Comparison of ENCODE assay signal across 8 cellular contexts in the genomic region with DNA sequence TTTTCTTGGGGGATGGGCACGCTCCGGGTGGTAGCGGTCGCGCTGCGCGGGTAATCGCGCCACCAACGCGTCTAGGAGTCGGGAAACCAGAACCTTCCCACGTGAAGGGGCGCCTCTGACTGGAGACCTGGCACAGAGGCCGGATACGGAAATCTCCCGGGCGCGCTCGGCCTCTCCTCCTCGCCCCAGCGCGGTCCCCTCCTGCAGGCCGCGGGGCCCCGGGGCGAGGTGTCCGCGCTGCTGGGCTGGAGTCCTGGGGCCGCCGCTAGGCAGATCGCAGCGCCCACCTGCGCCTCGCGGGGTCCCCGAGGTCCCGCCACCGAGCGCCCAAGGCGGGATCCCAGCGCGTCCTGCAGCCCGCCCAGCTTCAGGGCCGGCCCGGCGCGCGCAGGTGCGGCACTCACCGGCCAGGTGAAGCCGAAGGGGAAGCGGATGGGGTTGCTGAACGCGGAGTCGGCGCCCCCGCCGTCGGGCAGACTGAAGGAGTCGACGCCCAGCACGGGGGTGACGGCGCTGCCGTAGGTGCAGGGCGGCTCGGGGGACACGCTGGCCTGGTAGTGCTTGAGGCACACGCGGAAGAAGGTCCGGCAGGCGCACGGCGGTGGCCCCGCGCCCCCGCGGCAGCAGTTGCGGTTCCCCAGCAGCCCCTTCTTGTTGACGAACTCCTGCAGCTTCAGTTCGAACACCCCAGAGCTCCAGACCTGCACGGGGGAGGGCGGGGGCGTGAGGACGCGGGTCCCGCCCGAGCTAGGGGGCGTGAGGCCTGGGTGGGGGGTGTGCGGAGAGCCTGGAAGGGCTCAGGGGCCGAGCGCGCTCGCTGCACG. TPM values are rescaled to one million over a fixed set of nuclear protein-coding genes. Genes with fewer than 3 reads are reported as not detected.
DNase-seq lines count a peak whose midpoint lies in the region; ATAC-seq, FAIRE-seq and TF ChIP-seq lines count a peak whose summit lies in the region.

No MANE protein-coding gene starts in this region.

- H3K36me3 ChIP-seq in kidney epithelial cell (ENCODE audit: control insufficient read depth, insufficient read depth, low read length): no peaks in the 10 kb centered on the region
- no peaks in the 10 kb centered on the region for H3K36me3 ChIP-seq in stomach smooth muscle (ENCODE audit: control insufficient read depth in 2 of 2, insufficient read depth in 2 of 2, low read length in 2 of 2)

- H3K4me3 ChIP-seq in kidney epithelial cell (ENCODE audit: low read depth, low read length) (peak overlapping the region; percentile 46), stomach smooth muscle (ENCODE audit: low read length in 2 of 2) (peak overlapping the region; percentile 51 to 78)

- no peaks in the 10 kb centered on the region for H3K9me3 ChIP-seq in stomach smooth muscle (ENCODE audit: control insufficient read depth in 2 of 2, low read length in 2 of 2)

- H3K27ac Mint-ChIP-seq in activated naive CD4-positive, alpha-beta T cell treated with anti-CD3 and anti-CD28 coated beads, Interleukin-2, amount 50 U/mL, for 72 hours: no peak overlapping the region

- ATAC-seq in activated naive CD4-positive, alpha-beta T cell treated with anti-CD3 and anti-CD28 coated beads, Interleukin-2, amount 50 U/mL, for 72 hours: peak; percentile 17 to 33
- ATAC-seq in GM19023 (IDR thresholded peaks at IDR 0.05; ENCODE audit: unreplicated experiment): no peak

- H3K27ac ChIP-seq in stomach smooth muscle (ENCODE audit: low read length): no peak overlapping the region

- no peaks in the 10 kb centered on the region for H3K9me3 Mint-ChIP-seq in activated naive CD4-positive, alpha-beta T cell treated with anti-CD3 and anti-CD28 coated beads, Interleukin-2, amount 50 U/mL, for 72 hours

- peaks cover 36% of the 10 kb centered on the region for H3K4me1 ChIP-seq in stomach smooth muscle (ENCODE audit: control insufficient read depth, insufficient read depth, low read length)

- H3K9ac ChIP-seq in stomach smooth muscle (ENCODE audit: low read length in 2 of 2): no peak overlapping the region

- peaks cover 65% of the 10 kb centered on the region for H3K27me3 ChIP-seq in kidney epithelial cell (ENCODE audit: control insufficient read depth, insufficient read depth, low read length)
- peaks cover 41 to 62% of the 10 kb centered on the region in 2 donors for H3K27me3 ChIP-seq in stomach smooth muscle (ENCODE audit: control insufficient read depth in 1 of 2, insufficient read depth in 2 of 2, low read length in 2 of 2)

- no peak for FAIRE-seq in D721Med (lab: Jason Lieb, UNC)

- H3K36me3 Mint-ChIP-seq in activated naive CD4-positive, alpha-beta T cell treated with anti-CD3 and anti-CD28 coated beads, Interleukin-2, amount 50 U/mL, for 72 hours: peaks cover 0 to 6% of the 10 kb centered on the region in 2 donors

- DNase-seq in NCI-H146 (lab: John Stamatoyannopoulos, UW) (peak; percentile 66), NCI-H146 treated with DMSO at 0.1 percent for 48 hours (lab: John Stamatoyannopoulos, UW; ENCODE audit: unreplicated experiment) (no peak), kidney epithelial cell (ENCODE audit: low read depth) (no peak), D721Med (ENCODE audit: insufficient read length, low spot score) (no peak), superior temporal gyrus (ENCODE audit: extremely low spot score) (no peak)
- no peak for DNase-seq in activated naive CD4-positive, alpha-beta T cell treated with anti-CD3 and anti-CD28 coated beads, Interleukin-2, amount 50 U/mL, for 72 hours (ENCODE audit: low spot score in 2 of 2)

- TF ChIP-seq CTCF in kidney epithelial cell (IDR thresholded peaks at IDR 0.05; ENCODE audit: insufficient read depth, low read length, poor library complexity, severe bottlenecking) (no peak), D721Med (IDR thresholded peaks at IDR 0.05; ENCODE audit: insufficient read depth, missing control alignments) (no peak)

RNA-seq across cellular contexts. Expression of a gene that starts 1.6 kb away (rescaled TPM):
- 1 to 10 TPM; 1.1 to 2.6 TPM for total RNA-seq in activated naive CD4-positive, alpha-beta T cell treated with anti-CD3 and anti-CD28 coated beads, Interleukin-2, amount 50 U/mL, for 72 hours
- 3.8 and 4.2 TPM in 2 replicates for total RNA-seq in kidney epithelial cell

RNA-seq across cellular contexts. Expression of a gene that starts 17.2 kb away (rescaled TPM):
- 10 to 100 TPM; 14.1 to 25.9 TPM for total RNA-seq in activated naive CD4-positive, alpha-beta T cell treated with anti-CD3 and anti-CD28 coated beads, Interleukin-2, amount 50 U/mL, for 72 hours
- 12.4 and 15.8 TPM in 2 replicates for total RNA-seq in kidney epithelial cell
